ENCODE assay signal across 14 cellular contexts in the genomic region with DNA sequence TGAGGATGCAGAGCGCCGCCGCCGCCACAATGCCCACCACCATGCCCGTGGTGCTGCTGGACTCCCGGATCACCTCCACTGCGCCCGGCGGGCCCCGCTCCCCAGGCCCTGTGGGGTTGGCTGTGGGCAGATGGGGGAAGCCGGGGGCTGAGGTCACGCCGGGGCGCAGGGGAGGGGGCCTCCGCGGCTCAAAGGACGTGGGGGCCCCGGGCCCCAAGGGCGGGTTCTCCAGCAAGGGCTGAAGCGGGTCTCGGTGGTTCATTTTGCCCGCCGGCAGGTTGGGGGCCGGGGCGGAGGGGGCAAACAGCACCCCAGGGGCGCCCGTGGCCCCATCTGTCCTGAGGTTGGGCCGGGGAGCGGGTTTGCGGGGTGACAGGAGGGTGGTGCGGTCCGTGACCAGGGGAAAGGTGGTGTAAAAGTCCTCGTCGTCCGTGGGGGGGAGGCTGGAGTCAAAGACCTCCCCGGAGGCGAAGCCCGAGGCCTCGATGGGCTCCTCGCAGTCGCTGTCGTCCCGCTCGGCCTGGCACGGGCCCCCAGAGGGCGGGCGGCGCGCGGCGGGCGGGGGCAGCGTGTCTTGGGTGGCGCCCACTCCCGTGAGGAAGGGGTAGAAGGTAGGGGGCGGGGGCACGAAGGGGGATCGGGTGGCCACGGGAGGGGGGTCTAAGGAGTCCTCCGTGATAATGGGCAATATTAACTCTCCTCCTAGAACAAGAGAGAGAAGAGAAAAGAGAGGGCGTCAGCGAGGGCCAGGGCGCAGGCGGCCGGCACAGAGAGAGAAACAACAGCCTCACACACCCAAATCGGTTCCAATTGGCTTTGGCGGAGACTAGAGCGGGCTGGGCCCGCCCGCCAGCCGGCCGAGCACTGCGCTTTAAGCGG. TPM values are rescaled to one million over a fixed set of nuclear protein-coding genes. Genes with fewer than 3 reads are reported as not detected.
DNase-seq lines count a peak whose midpoint lies in the region; ATAC-seq, FAIRE-seq and TF ChIP-seq lines count a peak whose summit lies in the region.
"Had no signal": no experiment of that assay in that cellular context is flagged by ENCODE, and none has a peak within 500 bp of the region (broad histone marks: within the 10 kb centered on the region; RNA-seq: fewer than 3 reads in every experiment).

No MANE protein-coding gene starts in this region.

- no peaks in the 10 kb centered on the region for H3K36me3 ChIP-seq in neural progenitor cell

- no peaks in the 10 kb centered on the region for H3K9me3 ChIP-seq in neural progenitor cell (ENCODE audit: low read depth)

- H3K4me3 Mint-ChIP-seq in neural progenitor cell: no peak overlapping the region
- no peak overlapping the region for H3K4me3 Mint-ChIP-seq in effector memory CD8-positive, alpha-beta T cell
- H3K4me3 Mint-ChIP-seq: activated T-cell treated with anti-CD3 and anti-CD28 coated beads, Interleukin-2, amount 50 U/mL, for 4 hours had no signal

- peaks cover 12% of the 10 kb centered on the region for H3K27me3 Mint-ChIP-seq in neural progenitor cell (ENCODE audit: insufficient read depth, low read depth)
- H3K27me3 Mint-ChIP-seq in effector memory CD8-positive, alpha-beta T cell: peaks cover 8 to 29% of the 10 kb centered on the region in 2 donors

- H3F3A ChIP-seq in neural progenitor cell (ENCODE audit: low read depth): no peaks in the 10 kb centered on the region

- H3K4me3 ChIP-seq in fibroblast of the aortic adventitia (ENCODE audit: low read depth, low read length) (peak overlapping the region; percentile 33), neural progenitor cell (no peak overlapping the region)

- H3K9me3 Mint-ChIP-seq in neural progenitor cell: no peaks in the 10 kb centered on the region
- no peaks in the 10 kb centered on the region for H3K9me3 Mint-ChIP-seq in effector memory CD8-positive, alpha-beta T cell
- H3K9me3 Mint-ChIP-seq: activated T-cell treated with anti-CD3 and anti-CD28 coated beads, Interleukin-2, amount 50 U/mL, for 4 hours had no signal

- TF ChIP-seq CTCF in fibroblast of the aortic adventitia (IDR thresholded peaks at IDR 0.05; ENCODE audit: insufficient read depth, low read length) (no peak), neural progenitor cell (IDR thresholded peaks at IDR 0.05) (no peak)

- H3K4me2 ChIP-seq in neural progenitor cell: peak overlapping the region; percentile 4

- peaks cover 15% of the 10 kb centered on the region for H3K4me1 ChIP-seq in neural progenitor cell

- H3K27ac Mint-ChIP-seq in neural progenitor cell: no peak overlapping the region
- no peak overlapping the region for H3K27ac Mint-ChIP-seq in effector memory CD8-positive, alpha-beta T cell

- FAIRE-seq in GM12892 (lab: Jason Lieb, UNC): no peak

- H3K36me3 Mint-ChIP-seq in neural progenitor cell: no peaks in the 10 kb centered on the region
- no peaks in the 10 kb centered on the region for H3K36me3 Mint-ChIP-seq in effector memory CD8-positive, alpha-beta T cell (ENCODE audit: insufficient read depth)

- no peaks in the 10 kb centered on the region for H3K79me2 ChIP-seq in neural progenitor cell (ENCODE audit: low read depth)

- H3K27me3 ChIP-seq in neural progenitor cell: no peaks in the 10 kb centered on the region

- H3K4me1 Mint-ChIP-seq in neural progenitor cell: peaks cover 34% of the 10 kb centered on the region
- peaks cover 0 to 6% of the 10 kb centered on the region in 2 donors for H3K4me1 Mint-ChIP-seq in effector memory CD8-positive, alpha-beta T cell (ENCODE audit: low read depth in 2 of 2)

- no peaks in the 10 kb centered on the region for H4K20me1 ChIP-seq in neural progenitor cell (ENCODE audit: low read depth)

- DNase-seq in Right ventricle myocardium inferior (ENCODE audit: missing footprints): peak; percentile 66
- DNase-seq in cardiac septum (ENCODE audit: low spot score): no peak
- DNase-seq in fibroblast of the aortic adventitia (ENCODE audit: low read depth): peak; percentile 45
- DNase-seq in neural progenitor cell (ENCODE audit: low spot score): peak; percentile 56
- DNase-seq in GM12892 (ENCODE audit: insufficient read length): no peak
- DNase-seq in stimulated activated CD4-positive, alpha-beta T cell treated with anti-CD3 and anti-CD28 coated beads, Interleukin-2, amount 100 ng/mL, for 24 hours: no peak
- no peak for DNase-seq in activated CD4-positive, CD25-positive, alpha-beta regulatory T cell treated with anti-CD3 and anti-CD28 coated beads, Interleukin-2, amount 50 U/mL, for 72 hours
- DNase-seq in effector memory CD8-positive, alpha-beta T cell: no peak
- DNase-seq: activated T-cell treated with anti-CD3 and anti-CD28 coated beads, Interleukin-2, amount 50 U/mL, for 4 hours; cortex of kidney; GDM1; NCI-H1048; OCI-M1 had no signal

- intact Hi-C loops in Right ventricle myocardium inferior (cut with DNase I): no loop called here
- intact Hi-C loops in cardiac septum (cut with DNase I): no loop called here

- no peak for TF ChIP-seq POLR2A in GM12892 (IDR thresholded peaks at IDR 0.05; ENCODE audit: low read depth, low read length)

- no peak overlapping the region for H3K9ac ChIP-seq in neural progenitor cell

- H3K27ac ChIP-seq in neural progenitor cell: no peak overlapping the region

- peak; percentile 79 for ATAC-seq in Right ventricle myocardium inferior
- no peak for ATAC-seq in effector memory CD8-positive, alpha-beta T cell (replicated peaks)
- ATAC-seq: activated T-cell treated with anti-CD3 and anti-CD28 coated beads, Interleukin-2, amount 50 U/mL, for 4 hours had no signal

- H2AFZ ChIP-seq in neural progenitor cell (replicated peaks): no peak overlapping the region

RNA-seq across cellular contexts. Expression of a gene that starts 16.6 kb away (rescaled TPM):
- not detected for total RNA-seq in Right ventricle myocardium inferior
- total RNA-seq in cardiac septum: not detected
- not detected in 2 replicates for total RNA-seq in fibroblast of the aortic adventitia (ENCODE audit: low replicate concordance)
- not detected in 2 replicates for total RNA-seq in neural progenitor cell (ENCODE audit: low replicate concordance)
- not detected for polyA plus RNA-seq in GM12892 (2012; ENCODE audit: missing spikeins)
- total RNA-seq: activated T-cell treated with anti-CD3 and anti-CD28 coated beads, Interleukin-2, amount 50 U/mL, for 4 hours had no signal
- polyA plus RNA-seq: AG04450 had no signal

RNA-seq across cellular contexts. Expression of a gene that starts 51.9 kb away (rescaled TPM):
- not detected for total RNA-seq in Right ventricle myocardium inferior
- not detected for total RNA-seq in cardiac septum
- total RNA-seq in fibroblast of the aortic adventitia (ENCODE audit: low replicate concordance): not detected in 2 replicates
- total RNA-seq in neural progenitor cell (ENCODE audit: low replicate concordance): not detected in 2 replicates
- not detected for polyA plus RNA-seq in GM12892 (2012; ENCODE audit: missing spikeins)
- total RNA-seq: activated T-cell treated with anti-CD3 and anti-CD28 coated beads, Interleukin-2, amount 50 U/mL, for 4 hours had no signal
- polyA plus RNA-seq: AG04450 had no signal

Comparison
In these comparisons a context has a peak if more than half of its experiments do, and no peak if none do; other contexts are left out.
1. DNase-seq: peak in Right ventricle myocardium inferior (single experiment), fibroblast of the aortic adventitia (single experiment) and neural progenitor cell (single experiment); none in cardiac septum (single experiment), GM12892 (single experiment), stimulated activated CD4-positive, alpha-beta T cell treated with anti-CD3 and anti-CD28 coated beads, Interleukin-2, amount 100 ng/mL, for 24 hours (0 of 2), activated CD4-positive, CD25-positive, alpha-beta regulatory T cell treated with anti-CD3 and anti-CD28 coated beads, Interleukin-2, amount 50 U/mL, for 72 hours (single experiment) and effector memory CD8-positive, alpha-beta T cell (0 of 3).